Comparison of ENCODE assay signal across 9 cellular contexts in genomic region chr6:392441-393390, GRCh38. TPM values are rescaled to one million over a fixed set of nuclear protein-coding genes. Genes with fewer than 3 reads are reported as not detected.
DNase-seq lines count a peak whose midpoint lies in the region; ATAC-seq and TF ChIP-seq lines count a peak whose summit lies in the region.
"Had no signal": no experiment of that assay in that cellular context is flagged by ENCODE, and none has a peak within 500 bp of the region (broad histone marks: within the 10 kb centered on the region; RNA-seq: fewer than 3 reads in every experiment).

No MANE protein-coding gene starts in this region.

- TF ChIP-seq EP300 in transverse colon (IDR thresholded peaks at IDR 0.05; ENCODE audit: low read depth) = no peak

- H3K27ac ChIP-seq in ascending aorta (no peak overlapping the region), lung (ENCODE audit: low read depth in 1 of 2, low read length in 1 of 2) (no peak overlapping the region), transverse colon (peak overlapping the region; percentile 1 to 73 (median 58))
- H3K27ac ChIP-seq: pancreas had no signal

- POLR2A ChIA-PET in Caco-2 (lab: Charles Lee) = no interaction called here

- peaks cover 11% of the 10 kb centered on the region for H3K9me3 Mint-ChIP-seq in Caco-2 (ENCODE audit: unreplicated experiment)

- H3K4me3 Mint-ChIP-seq in Caco-2 (ENCODE audit: unreplicated experiment) = no peak overlapping the region

- no peak overlapping the region for H3K27ac Mint-ChIP-seq in Caco-2 (ENCODE audit: unreplicated experiment)

- peaks cover 0 to 6% of the 10 kb centered on the region in 2 donors for H3K4me1 ChIP-seq in ascending aorta
- peaks cover 0 to 25% of the 10 kb centered on the region in 2 donors for H3K4me1 ChIP-seq in lung (ENCODE audit: control insufficient read depth in 2 of 2, insufficient read depth in 2 of 2, low read length in 2 of 2)
- H3K4me1 ChIP-seq in transverse colon = peaks cover 0 to 25% (median 17%) of the 10 kb centered on the region in 4 donors
- no peaks in the 10 kb centered on the region for H3K4me1 ChIP-seq in Caco-2

- H3K4me3 ChIP-seq in ascending aorta (peak overlapping the region; percentile 50 to 59), lung (peak overlapping the region; percentile 20), transverse colon (peak overlapping the region; percentile 24 to 58 (median 34)), Caco-2 (ENCODE audit: low read depth, low read length) (no peak overlapping the region)

- peaks cover 21% of the 10 kb centered on the region for H3K27me3 Mint-ChIP-seq in Caco-2 (ENCODE audit: insufficient read depth, unreplicated experiment)

- no peaks in the 10 kb centered on the region for H3K36me3 Mint-ChIP-seq in Caco-2 (ENCODE audit: insufficient read depth, unreplicated experiment)

- H3K36me3 ChIP-seq in ascending aorta (no peaks in the 10 kb centered on the region), lung (ENCODE audit: control insufficient read depth in 2 of 2, insufficient read depth in 2 of 2, low read length in 2 of 2) (no peaks in the 10 kb centered on the region), transverse colon (no peaks in the 10 kb centered on the region), Caco-2 (ENCODE audit: control insufficient read depth, insufficient read depth, low read length) (no peaks in the 10 kb centered on the region)
- H3K36me3 ChIP-seq: pancreas had no signal

- BruUV-seq in Caco-2 (replicated peaks; lab: Mats Ljungman, UMichigan) = no TSS peak

- in situ Hi-C loops in transverse colon (cut with MboI; ENCODE audit: low pct_ligation_motif_present in 1 of 4, low pct_unique_long_range_greater_than_20kb in 1 of 4, low sequenced_read_pairs in 3 of 4) = no loop called here

- no peaks in the 10 kb centered on the region for H3K4me1 Mint-ChIP-seq in Caco-2 (ENCODE audit: low read depth, unreplicated experiment)

- H3K9me3 ChIP-seq in ascending aorta (no peaks in the 10 kb centered on the region), lung (ENCODE audit: control insufficient read depth in 2 of 2, insufficient read depth in 1 of 2, low read length in 1 of 2) (no peaks in the 10 kb centered on the region), transverse colon (no peaks in the 10 kb centered on the region), Caco-2 (no peaks in the 10 kb centered on the region)
- H3K9me3 ChIP-seq: pancreas had no signal

- no peak for ATAC-seq in lung (ENCODE audit: insufficient read depth, low FRiP score)

- 2 to 3% methylated on average over 103 to 108 of the region's 108 CpGs for WGBS in lung, 2 donors
- WGBS in transverse colon (ENCODE audit: low coverage in 1 of 2), 2 donors = 12% methylated on average over 44 of the region's 108 CpGs; no CpG with 5 or more reads in 1 of the 2 donors

- CTCF ChIA-PET in Caco-2 (lab: Charles Lee) = no interaction called here

- DNase-seq in NCI-H748 (lab: John Stamatoyannopoulos, UW; ENCODE audit: unreplicated experiment) (peak; percentile 62), NCI-H748 treated with DMSO at 0.1 percent for 48 hours (lab: John Stamatoyannopoulos, UW) (no peak), ascending aorta (ENCODE audit: low spot score in 2 of 2) (no peak), lung (ENCODE audit: low spot score) (no peak), transverse colon (no peak), NCI-H2107 treated with DMSO at 0.1 percent for 48 hours (lab: John Stamatoyannopoulos, UW; ENCODE audit: unreplicated experiment) (no peak), inferior parietal cortex (ENCODE audit: extremely low spot score) (no peak), Caco-2 (no peak)

- no peak for TF ChIP-seq POLR2A in transverse colon (IDR thresholded peaks at IDR 0.05)

- intact Hi-C loops in ascending aorta (cut with DNase I) = no loop called here
- intact Hi-C loops in transverse colon (cut with DNase I; ENCODE audit: low total_unique reads) = no loop called here
- intact Hi-C loops in Caco-2 (cut with micrococcal nuclease; ENCODE audit: unreplicated experiment) = no loop called here

- H3K27me3 ChIP-seq in ascending aorta = peaks cover 10% of the 10 kb centered on the region
- H3K27me3 ChIP-seq in lung (ENCODE audit: control insufficient read depth, insufficient read depth) = peaks cover 8% of the 10 kb centered on the region
- H3K27me3 ChIP-seq in transverse colon = peaks cover 84% of the 10 kb centered on the region
- H3K27me3 ChIP-seq in Caco-2 (replicated peaks; ENCODE audit: control insufficient read depth, insufficient read depth, low read length) = no peaks in the 10 kb centered on the region

- TF ChIP-seq CTCF in ascending aorta (IDR thresholded peaks at IDR 0.05) = no peak
- TF ChIP-seq CTCF in lung (IDR thresholded peaks at IDR 0.05; ENCODE audit: control extremely low read depth, extremely low read depth) = no peak
- TF ChIP-seq CTCF in transverse colon (IDR thresholded peaks at IDR 0.05) = no peak
- no peak for TF ChIP-seq CTCF in Caco-2 (IDR thresholded peaks at IDR 0.05; ENCODE audit: insufficient read depth in 1 of 2, low read depth in 1 of 2, low read length in 1 of 2, severe bottlenecking in 1 of 2, unreplicated experiment in 1 of 2)

RNA-seq across cellular contexts. Expression of gene IRF4, which starts 1.2 kb away (rescaled TPM):
- total RNA-seq in ascending aorta = 1.3 TPM
- 1 to 10 TPM; 4.6 to 5.0 TPM for total RNA-seq in lung
- 1 to 10 TPM in 1 of 2 donors, under 1 TPM in 1; 0.85 to 1.1 TPM for polyA plus RNA-seq in lung
- 10 to 100 TPM in 1 of 4 donors, 1 to 10 TPM in 2, under 1 TPM in 1; 0.40 to 18.4 (median 4.3) TPM for total RNA-seq in transverse colon
- total RNA-seq in Caco-2 (2022) = not detected in 2 replicates

Comparison
In these comparisons a context has a peak if more than half of its experiments do, and no peak if none do; other contexts are left out.
1. H3K27ac ChIP-seq: peak in transverse colon (4 of 4); none in ascending aorta (0 of 2) and lung (0 of 2).